Comparison of ENCODE assay signal across 9 cellular contexts in the genomic region with DNA sequence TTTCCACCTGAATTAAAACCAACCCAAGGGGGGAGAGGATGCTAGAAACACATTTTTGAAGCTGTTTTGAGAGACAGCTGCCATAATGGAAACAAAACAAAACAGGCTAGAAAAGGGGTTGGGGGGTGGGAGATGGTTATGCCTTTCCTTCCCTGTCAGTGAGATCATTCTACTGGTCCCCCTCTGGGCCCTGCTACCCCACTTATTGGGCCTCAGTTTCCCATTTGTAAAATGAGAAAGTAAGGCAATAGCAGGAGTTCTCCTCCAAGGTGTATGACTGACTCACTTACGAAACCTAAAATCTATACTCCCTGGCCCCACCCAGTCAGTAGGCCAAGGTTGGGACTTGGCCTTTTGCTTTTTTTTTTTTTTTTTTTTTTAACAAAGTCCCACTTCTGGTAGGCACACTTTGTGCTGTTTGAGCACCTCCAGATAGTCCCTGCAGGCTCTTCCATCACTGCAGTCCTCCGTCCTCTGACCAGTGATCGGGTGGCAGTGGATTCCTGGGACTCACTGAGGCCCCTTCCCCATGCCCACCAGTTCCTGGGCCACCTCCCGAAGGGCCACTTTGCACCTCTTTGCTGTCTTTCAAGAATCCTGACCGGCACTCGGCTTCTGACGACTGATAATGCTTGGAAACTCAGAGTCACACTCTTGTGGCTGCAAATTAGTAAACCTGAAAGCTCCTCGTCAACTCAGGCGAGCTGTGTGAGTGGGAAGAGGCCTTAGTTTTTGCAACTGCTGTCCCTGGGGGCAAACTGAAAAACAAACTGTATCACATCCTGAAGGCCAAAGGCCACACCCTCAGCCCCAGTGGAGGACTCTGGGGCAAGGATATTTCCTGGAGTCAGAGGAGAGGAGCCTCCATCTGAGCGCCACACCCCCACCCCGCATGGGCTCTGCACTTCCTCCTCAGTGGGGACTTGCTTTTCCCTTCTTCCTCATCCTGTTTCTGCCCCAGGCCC. TPM values are rescaled to one million over a fixed set of nuclear protein-coding genes. Genes with fewer than 3 reads are reported as not detected.
DNase-seq lines count a peak whose midpoint lies in the region; ATAC-seq, FAIRE-seq and TF ChIP-seq lines count a peak whose summit lies in the region.
"Had no signal": no experiment of that assay in that cellular context is flagged by ENCODE, and none has a peak within 500 bp of the region (broad histone marks: within the 10 kb centered on the region; RNA-seq: fewer than 3 reads in every experiment).

No MANE protein-coding gene starts in this region.

- no peak overlapping the region for H3K9ac ChIP-seq in K562 (ENCODE audit: insufficient read depth in 1 of 2, low read depth in 2 of 2, low read length in 2 of 2)

- WGBS in K562 (ENCODE audit: insufficient coverage, low coverage, missing lambda C conversion rate) = 32% methylated on average over 10 of the region's 11 CpGs
- 29 to 45% (median 39%) methylated on average over 11 of the region's 11 CpGs for WGBS in spleen, 5 donors

- no peak for TF ChIP-seq CTCF in GM12864 (IDR thresholded peaks at IDR 0.05; ENCODE audit: low read depth, low read length, missing control alignments)
- no peak for TF ChIP-seq CTCF in NB4 (IDR thresholded peaks at IDR 0.05; ENCODE audit: low read depth, low read length)
- no peak for TF ChIP-seq CTCF in K562 (IDR thresholded peaks at IDR 0.05 in 2 of 3, conservative IDR thresholded peaks at IDR 0.05 in 1 of 3; ENCODE audit: insufficient read depth in 2 of 3, low read depth in 1 of 3, low read length in 3 of 3)
- no peak for TF ChIP-seq CTCF in spleen (IDR thresholded peaks at IDR 0.05 in 8 of 11, conservative IDR thresholded peaks at IDR 0.05 in 3 of 11)
- no peak for TF ChIP-seq CTCF in osteoblast (IDR thresholded peaks at IDR 0.05; ENCODE audit: extremely low read depth, low read depth, low read length)
- no peak for TF ChIP-seq CTCF in Caco-2 (IDR thresholded peaks at IDR 0.05; ENCODE audit: insufficient read depth in 1 of 2, low read depth in 1 of 2, low read length in 1 of 2, severe bottlenecking in 1 of 2, unreplicated experiment in 1 of 2)

- H3K27ac Mint-ChIP-seq in Caco-2 (ENCODE audit: unreplicated experiment) = no peak overlapping the region

- intact Hi-C loops in K562 (cut with micrococcal nuclease) = no loop called here
- intact Hi-C loops in spleen (cut with DNase I; ENCODE audit: low total_unique reads) = no loop called here
- intact Hi-C loops in Caco-2 (cut with micrococcal nuclease; ENCODE audit: unreplicated experiment) = no loop called here

- no peaks in the 10 kb centered on the region for H3K27me3 Mint-ChIP-seq in Caco-2 (ENCODE audit: insufficient read depth, unreplicated experiment)

- H3K4me1 ChIP-seq in K562 (replicated peaks in 1 of 2; ENCODE audit: control insufficient read depth in 2 of 2, insufficient read depth in 2 of 2, low read length in 2 of 2) = peaks cover 0 to 6% of the 10 kb centered on the region in 2 experiments; a peak in 2 of 5 replicates
- peaks cover 11 to 80% (median 42%) of the 10 kb centered on the region in 6 donors for H3K4me1 ChIP-seq in spleen
- no peaks in the 10 kb centered on the region for H3K4me1 ChIP-seq in osteoblast (ENCODE audit: insufficient read depth, low read length)
- H3K4me1 ChIP-seq in Caco-2 = no peaks in the 10 kb centered on the region

- H3K9me3 Mint-ChIP-seq in Caco-2 (ENCODE audit: unreplicated experiment) = no peaks in the 10 kb centered on the region
- H3K9me3 Mint-ChIP-seq: neural crest cell had no signal

- H3K9me3 ChIP-seq in K562 (replicated peaks; ENCODE audit: control insufficient read depth, insufficient read depth, low read depth, low read length) = no peaks in the 10 kb centered on the region
- no peaks in the 10 kb centered on the region for H3K9me3 ChIP-seq in spleen
- H3K9me3 ChIP-seq in osteoblast (ENCODE audit: low read depth, low read length) = no peaks in the 10 kb centered on the region
- H3K9me3 ChIP-seq in Caco-2 = no peaks in the 10 kb centered on the region

- in situ Hi-C loops in K562 (cut with MboI) = no loop called here

- no peak overlapping the region for H3K4me3 Mint-ChIP-seq in Caco-2 (ENCODE audit: unreplicated experiment)
- H3K4me3 Mint-ChIP-seq: neural crest cell had no signal

- H3K4me3 ChIP-seq in GM12864 (ENCODE audit: low read depth, low read length) (peak overlapping the region; percentile 26), NB4 (ENCODE audit: low read depth, low read length) (peak overlapping the region; percentile 22), K562 (no peak overlapping the region), spleen (peak overlapping the region in 1 of 8 donors; percentile 6), osteoblast (ENCODE audit: insufficient read depth, low read length) (no peak overlapping the region), Caco-2 (ENCODE audit: low read depth, low read length) (no peak overlapping the region)

- TF ChIP-seq EP300 in K562 (IDR thresholded peaks at IDR 0.05; ENCODE audit: low read length) = no peak

- no peaks in the 10 kb centered on the region for H3K36me3 ChIP-seq in K562 (ENCODE audit: control insufficient read depth, insufficient read depth, low read length)
- H3K36me3 ChIP-seq in spleen = no peaks in the 10 kb centered on the region
- no peaks in the 10 kb centered on the region for H3K36me3 ChIP-seq in osteoblast (ENCODE audit: insufficient read depth, low read length)
- no peaks in the 10 kb centered on the region for H3K36me3 ChIP-seq in Caco-2 (ENCODE audit: control insufficient read depth, insufficient read depth, low read length)

- H2AFZ ChIP-seq in K562 (ENCODE audit: low read depth, low read length) = peak overlapping the region; percentile 79
- no peak overlapping the region for H2AFZ ChIP-seq in osteoblast (ENCODE audit: low read length)

- DNase-seq in GM12864 (ENCODE audit: low read depth) (peak; percentile 92), NB4 (ENCODE audit: low read depth) (peak; percentile 99), K562 (ENCODE audit: extremely low read depth in 1 of 4, low spot score in 3 of 4) (peak; percentile 33 to 52 (median 36)), spleen (peak; percentile 89), osteoblast (ENCODE audit: insufficient read length, low spot score, missing footprints) (no peak), Caco-2 (no peak), cerebellum (ENCODE audit: low spot score) (no peak)

- no peak for FAIRE-seq in K562 (lab: Jason Lieb, UNC)

- H4K20me1 ChIP-seq in K562 (replicated peaks; ENCODE audit: control insufficient read depth, insufficient read depth, low read length) (no peaks in the 10 kb centered on the region), osteoblast (ENCODE audit: insufficient read depth, low read length) (no peaks in the 10 kb centered on the region)

- no peaks in the 10 kb centered on the region for H3K36me3 Mint-ChIP-seq in Caco-2 (ENCODE audit: insufficient read depth, unreplicated experiment)

- H3K27ac ChIP-seq in K562 (ENCODE audit: extremely low read depth, low read depth, low read length) = no peak overlapping the region
- H3K27ac ChIP-seq in spleen = peak overlapping the region; percentile 23 to 84 (median 71)
- H3K27ac ChIP-seq in osteoblast (ENCODE audit: low read depth, low read length) = no peak overlapping the region

- H3K79me2 ChIP-seq in K562 (ENCODE audit: control insufficient read depth, insufficient read depth, low read length) (no peaks in the 10 kb centered on the region), osteoblast (ENCODE audit: insufficient read depth, low read length) (no peaks in the 10 kb centered on the region)

- TF ChIP-seq POLR2A in NB4 (IDR thresholded peaks at IDR 0.05; ENCODE audit: extremely low read depth, insufficient read length) (peak; percentile 40), K562 (conservative IDR thresholded peaks at IDR 0.05) (no peak), spleen (IDR thresholded peaks at IDR 0.05) (no peak)

- H3K4me1 Mint-ChIP-seq in Caco-2 (ENCODE audit: low read depth, unreplicated experiment) = no peaks in the 10 kb centered on the region

- peak; percentile 80 for ATAC-seq in GM21723 (IDR thresholded peaks at IDR 0.05; ENCODE audit: unreplicated experiment)
- ATAC-seq in K562 = peak; percentile 76

- H3K27me3 ChIP-seq in K562 (ENCODE audit: control insufficient read depth in 2 of 2, insufficient read depth in 2 of 2, low read length in 2 of 2) = peaks cover 10 to 39% of the 10 kb centered on the region in 2 experiments; a peak in 4 of 5 replicates
- no peaks in the 10 kb centered on the region for H3K27me3 ChIP-seq in spleen (replicated peaks in 1 of 7)
- no peaks in the 10 kb centered on the region for H3K27me3 ChIP-seq in osteoblast (ENCODE audit: insufficient read depth, low read length)
- no peaks in the 10 kb centered on the region for H3K27me3 ChIP-seq in Caco-2 (replicated peaks; ENCODE audit: control insufficient read depth, insufficient read depth, low read length)

- no TSS peak for BruUV-seq in K562 (replicated peaks; lab: Mats Ljungman, UMichigan)
- BruUV-seq in Caco-2 (replicated peaks; lab: Mats Ljungman, UMichigan) = no TSS peak

- CTCF ChIA-PET in K562 (lab: Yijun Ruan, JAX; ENCODE audit: low intra/inter-chr PET ratio) (interaction anchor here (0.6 kb wide), 1 partner anchor 926 kb away, joined by 3 read pairs; no protein-coding TSS in a partner anchor), Caco-2 (lab: Charles Lee) (no interaction called here)

- no peak for TF ChIP-seq RAD21 in K562 (CRISPR knock-in tag; conservative IDR thresholded peaks at IDR 0.05 in 1 of 2, IDR thresholded peaks at IDR 0.05 in 1 of 2)

- POLR2A ChIA-PET in K562 (lab: Yijun Ruan, JAX) = interaction anchor here (0.7 kb wide), 1 partner anchor 520 kb away, joined by 4 read pairs; no protein-coding TSS in a partner anchor
- POLR2A ChIA-PET in Caco-2 (lab: Charles Lee) = no interaction called here

- peak overlapping the region; percentile 59; the same call in 1 of the 2 replicates for H3K4me2 ChIP-seq in K562 (ENCODE audit: insufficient read depth, low read length)
- H3K4me2 ChIP-seq in osteoblast (ENCODE audit: insufficient read depth, low read length) = no peak overlapping the region

- H3K9me1 ChIP-seq in K562 (ENCODE audit: control insufficient read depth, insufficient read depth, low read length) = no peaks in the 10 kb centered on the region

RNA-seq across cellular contexts. Expression of gene PSTPIP1, which starts 6.7 kb away (rescaled TPM):
- not detected in 2 replicates for total RNA-seq in K562 (2011; cell fraction: chromatin; rRNA removed; ENCODE audit: low replicate concordance)
- total RNA-seq in K562 (2011; cell fraction: nucleolus; rRNA removed) = not detected in 2 replicates
- not detected in 2 replicates for total RNA-seq in K562 (2011; cell fraction: nucleoplasm; rRNA removed)
- not detected in 2 replicates for total RNA-seq in K562 (2014; rRNA removed)
- total RNA-seq in K562 (2014; rRNA removed; fragmentation: Illumina TruSeq; extraction: Trizol) = not detected in 2 replicates
- total RNA-seq in K562 (2015; rRNA removed; fragmentation: Illumina TruSeq; extraction: Trizol) = not detected in 2 replicates
- total RNA-seq in K562 (2021) = 0.58 TPM in 1 of 2 replicates, not detected in the other
- not detected in 2 replicates for polyA plus RNA-seq in K562 (2011; rRNA removed)
- polyA plus RNA-seq in K562 (2011; cell fraction: cytosol; rRNA removed) = 0.12 TPM in 1 of 2 replicates, not detected in the other
- 0.11 and 0.15 TPM in 2 replicates for polyA plus RNA-seq in K562 (2011; cell fraction: nucleus; rRNA removed)
- polyA plus RNA-seq in K562 (2012) = not detected in 2 replicates
- polyA plus RNA-seq in K562 (2014; fragmentation: Illumina TruSeq; extraction: Trizol) = not detected in 2 replicates
- not detected for polyA plus RNA-seq in K562 (2014; fragmentation: Nextera tagmentation; extraction: Ambion mirVana)
- not detected in 2 replicates for polyA plus RNA-seq in K562 (2014; rRNA removed)
- not detected in 2 replicates for polyA minus RNA-seq in K562 (2011; rRNA and poly(A)+ RNA removed)
- not detected in 2 replicates for polyA minus RNA-seq in K562 (2011; cell fraction: cytosol; rRNA and poly(A)+ RNA removed)
- not detected in 2 replicates for polyA minus RNA-seq in K562 (2011; cell fraction: nucleus; rRNA and poly(A)+ RNA removed)
- 100 to 1,000 TPM in 1 of 7 donors, 10 to 100 TPM in 6; 62.0 to 130 (median 82.6) TPM for total RNA-seq in spleen
- polyA plus RNA-seq in spleen = 100 to 1,000 TPM in 2 of 3 donors, 10 to 100 TPM in 1; 31.1 to 150 (median 115) TPM
- not detected in 2 replicates for total RNA-seq in osteoblast
- not detected in 2 replicates for total RNA-seq in Caco-2 (2022)
- total RNA-seq in cerebellum = 0.27 TPM

RNA-seq across cellular contexts. Expression of gene RCN2, which starts 56.6 kb away (rescaled TPM):
- total RNA-seq in K562 (2011; cell fraction: chromatin; rRNA removed; ENCODE audit: low replicate concordance) = 11.5 and 48.1 TPM in 2 replicates
- 16.4 and 16.5 TPM in 2 replicates for total RNA-seq in K562 (2011; cell fraction: nucleolus; rRNA removed)
- 29.3 and 45.6 TPM in 2 replicates for total RNA-seq in K562 (2011; cell fraction: nucleoplasm; rRNA removed)
- 19.5 and 24.0 TPM in 2 replicates for total RNA-seq in K562 (2014; rRNA removed)
- 56.3 and 58.4 TPM in 2 replicates for total RNA-seq in K562 (2014; rRNA removed; fragmentation: Illumina TruSeq; extraction: Trizol)
- 48.4 and 52.8 TPM in 2 replicates for total RNA-seq in K562 (2015; rRNA removed; fragmentation: Illumina TruSeq; extraction: Trizol)
- 33.6 and 34.3 TPM in 2 replicates for total RNA-seq in K562 (2021)
- polyA plus RNA-seq in K562 (2011; rRNA removed) = 45.7 and 59.8 TPM in 2 replicates
- polyA plus RNA-seq in K562 (2011; cell fraction: cytosol; rRNA removed) = 10.4 and 17.3 TPM in 2 replicates
- 10.6 and 17.8 TPM in 2 replicates for polyA plus RNA-seq in K562 (2011; cell fraction: nucleus; rRNA removed)
- 27.4 and 32.0 TPM in 2 replicates for polyA plus RNA-seq in K562 (2012)
- 47.4 and 56.3 TPM in 2 replicates for polyA plus RNA-seq in K562 (2014; fragmentation: Illumina TruSeq; extraction: Trizol)
- polyA plus RNA-seq in K562 (2014; fragmentation: Nextera tagmentation; extraction: Ambion mirVana) = 10 to 100 TPM; 20.9 to 26.3 TPM
- polyA plus RNA-seq in K562 (2014; rRNA removed) = 63.1 and 63.6 TPM in 2 replicates
- 30.4 and 39.1 TPM in 2 replicates for polyA minus RNA-seq in K562 (2011; rRNA and poly(A)+ RNA removed)
- 10.3 and 12.0 TPM in 2 replicates for polyA minus RNA-seq in K562 (2011; cell fraction: cytosol; rRNA and poly(A)+ RNA removed)
- polyA minus RNA-seq in K562 (2011; cell fraction: nucleus; rRNA and poly(A)+ RNA removed) = 6.5 and 10.8 TPM in 2 replicates
- total RNA-seq in spleen = 10 to 100 TPM; 24.6 to 38.3 (median 27.9) TPM
- 10 to 100 TPM; 31.3 to 36.1 (median 31.9) TPM for polyA plus RNA-seq in spleen
- 50.3 and 54.8 TPM in 2 replicates for total RNA-seq in osteoblast
- 72.8 and 73.7 TPM in 2 replicates for total RNA-seq in Caco-2 (2022)
- 88.9 TPM for total RNA-seq in cerebellum

Comparison
In these comparisons a context has a peak if more than half of its experiments do, and no peak if none do; other contexts are left out.
1. DNase-seq: peak in GM12864 (single experiment), NB4 (single experiment), K562 (4 of 4) and spleen (single experiment); none in osteoblast (single experiment), Caco-2 (0 of 2) and cerebellum (single experiment).
2. H3K4me3 ChIP-seq: peak in GM12864 (single experiment) and NB4 (single experiment); none in K562 (single experiment), osteoblast (single experiment) and Caco-2 (single experiment).
3. H3K27ac ChIP-seq: peak in spleen (8 of 8); none in K562 (single experiment) and osteoblast (single experiment).
4. RNA of gene PSTPIP1, which starts 6.7 kb away (total RNA-seq): 62.0 to 130 TPM in spleen; 0.27 TPM in cerebellum (single experiment), 0.58 TPM in K562, not detected in osteoblast and not detected in Caco-2; every median in the first group is over 10 times any median in the second.